In the genomic region with DNA sequence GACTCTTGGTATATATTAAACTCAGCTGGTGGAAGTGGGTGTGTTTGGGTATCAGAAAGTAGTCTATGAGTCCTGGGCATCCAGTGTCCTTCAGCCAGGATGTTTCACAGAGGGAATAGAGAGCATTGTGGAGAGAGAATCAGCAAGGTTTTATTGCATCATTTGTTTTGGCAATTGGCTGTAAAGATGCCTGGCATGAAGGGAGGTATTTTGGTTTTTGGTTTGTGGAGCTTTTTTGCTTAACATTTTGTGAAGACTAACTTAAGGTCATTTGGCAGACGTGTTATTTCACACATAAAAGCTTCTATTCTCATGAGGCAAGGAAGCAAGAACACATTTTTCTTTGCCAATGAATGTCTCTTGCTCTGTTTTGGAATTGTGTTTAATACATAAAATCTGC, we compare ENCODE assay signal across 19 cellular contexts.
A peak's percentile ranks its signal among the peaks of the same experiment; 100 is the strongest.
DNase-seq lines count a peak whose midpoint lies in the region; TF ChIP-seq lines count a peak whose summit lies in the region.
"Had no signal": no experiment of that assay in that cellular context is flagged by ENCODE, and none has a peak within 500 bp of the region (broad histone marks: within the 10 kb centered on the region; RNA-seq: fewer than 3 reads in every experiment).

No MANE protein-coding gene starts in this region.

- TF ChIP-seq POLR2A in ovary (IDR thresholded peaks at IDR 0.05) = no peak

- H3K36me3 ChIP-seq in BJ (ENCODE audit: control insufficient read depth, insufficient read depth, low read length) (peaks cover 3% of the 10 kb centered on the region; the same call in 1 of the 2 replicates), ovary (no peaks in the 10 kb centered on the region), H7 (replicated peaks; ENCODE audit: control insufficient read depth, insufficient read depth, low read length) (no peaks in the 10 kb centered on the region)
- H3K36me3 ChIP-seq: Peyer's patch had no signal

- WGBS in ovary, 3 donors = 8 to 10% (median 10%) methylated on average over 1 of the region's 1 CpG

- peak; percentile 47 for DNase-seq in BJ (ENCODE audit: low read depth)
- peak; percentile 3 for DNase-seq in NCI-H69 (lab: John Stamatoyannopoulos, UW)
- DNase-seq in fibroblast of peridontal ligament (ENCODE audit: extremely low read depth) = peak; percentile 88
- peak in 3 of 5 donors; percentile 23 to 31 (median 24) for DNase-seq in ovary
- no peak for DNase-seq in kidney glomerular epithelial cell (lab: John Stamatoyannopoulos, UW)
- DNase-seq in H7 = no peak
- DNase-seq in NCI-H82 (lab: John Stamatoyannopoulos, UW) = no peak
- DNase-seq in NOMO-1 treated with dmso at 0.1 percent for 144 hours (lab: John Stamatoyannopoulos, UW; ENCODE audit: unreplicated experiment) = no peak
- DNase-seq: activated CD4-positive, CD25-positive, alpha-beta regulatory T cell treated with anti-CD3 and anti-CD28 coated beads, Interleukin-2, amount 50 U/mL, for 72 hours; activated CD8-positive, alpha-beta memory T cell treated with anti-CD3 and anti-CD28 coated beads, Interleukin-2, amount 10 ng/mL, durations not matched to agents 7 days and 5 days; activated naive CD8-positive, alpha-beta T cell treated with anti-CD3 and anti-CD28 coated beads, Interleukin-2, amount 50 U/mL, for 24 hours; AML-193; cerebellar nuclear complex; foreskin melanocyte; left colon; mucosa of descending colon; Peyer's patch; stimulated activated CD4-positive, alpha-beta T cell treated with anti-CD3 and anti-CD28 coated beads, Interleukin-2, amount 100 ng/mL, for 24 hours had no signal

- H3K27me3 ChIP-seq in BJ (ENCODE audit: control insufficient read depth, insufficient read depth, low read length) (no peaks in the 10 kb centered on the region), ovary (no peaks in the 10 kb centered on the region), H7 (ENCODE audit: control insufficient read depth, insufficient read depth, low read length) (no peaks in the 10 kb centered on the region)
- H3K27me3 ChIP-seq: Peyer's patch had no signal

- H3K27ac ChIP-seq in ovary = no peak overlapping the region
- H3K27ac ChIP-seq: Peyer's patch, SK-N-MC had no signal

- POLR2A ChIA-PET in BJ (lab: Charles Lee) = no interaction called here

- CTCF ChIA-PET in BJ (lab: Yijun Ruan, JAX) = no interaction called here

- TF ChIP-seq EP300 in ovary (IDR thresholded peaks at IDR 0.05) = no peak

- H3K4me3 ChIP-seq in BJ (ENCODE audit: low read depth, low read length) = no peak overlapping the region
- H3K4me3 ChIP-seq in ovary = no peak overlapping the region
- no peak overlapping the region for H3K4me3 ChIP-seq in H7 (ENCODE audit: insufficient read depth, low read depth, low read length)
- H3K4me3 ChIP-seq: mucosa of descending colon, Peyer's patch, SK-N-MC had no signal

- H3K4me1 ChIP-seq in ovary (ENCODE audit: insufficient read depth) = peaks cover 7% of the 10 kb centered on the region
- H3K4me1 ChIP-seq: Peyer's patch had no signal

- TF ChIP-seq CTCF in BJ (IDR thresholded peaks at IDR 0.05; ENCODE audit: insufficient read depth, low read depth, low read length) (no peak), ovary (IDR thresholded peaks at IDR 0.05) (no peak)

- intact Hi-C loops in ovary (cut with DNase I) = no loop called here

- H3K9me3 ChIP-seq in ovary = no peaks in the 10 kb centered on the region
- H3K9me3 ChIP-seq: mucosa of descending colon, Peyer's patch had no signal

Comparison
In these comparisons a context has a peak if more than half of its experiments do, and no peak if none do; other contexts are left out.
1. DNase-seq: peak in BJ (single experiment), NCI-H69 (single experiment), fibroblast of peridontal ligament (single experiment) and ovary (3 of 5); none in kidney glomerular epithelial cell (single experiment), H7 (single experiment), NCI-H82 (single experiment) and NOMO-1 treated with dmso at 0.1 percent for 144 hours (single experiment).